8 cellular contexts compared by ENCODE assay signal in genomic region chr5:172106511-172107356, GRCh38.
DNase-seq lines count a peak whose midpoint lies in the region; ATAC-seq, FAIRE-seq and TF ChIP-seq lines count a peak whose summit lies in the region.

No MANE protein-coding gene starts in this region.

- H3K4me1 ChIP-seq in endothelial cell of umbilical vein (ENCODE audit: control insufficient read depth, extremely low read depth, insufficient read depth, low read length) (peaks cover 34% of the 10 kb centered on the region), mucosa of stomach (ENCODE audit: control insufficient read depth, insufficient read depth, low read length) (peaks cover 56% of the 10 kb centered on the region)

- H4K20me1 ChIP-seq in endothelial cell of umbilical vein (replicated peaks; ENCODE audit: control insufficient read depth, extremely low read depth, insufficient read depth, low read length), result no peaks in the 10 kb centered on the region

- no peak overlapping the region for H3K4me2 ChIP-seq in endothelial cell of umbilical vein (ENCODE audit: insufficient read depth, low read length)

- no peaks in the 10 kb centered on the region for H3K79me2 ChIP-seq in endothelial cell of umbilical vein (ENCODE audit: control insufficient read depth, insufficient read depth, low read length)

- no peak overlapping the region for H3K27ac ChIP-seq in endothelial cell of umbilical vein (ENCODE audit: insufficient read depth, low read depth, low read length)

- CTCF ChIA-PET in endothelial cell of umbilical vein (lab: Charles Lee), result interaction anchor here (0.7 to 7.0 kb wide), 14 partner anchors 11 to 195 kb away, joined by 3 to 142 read pairs (median 4); partner anchors contain the start of genes FBXW11, STK10 and UBTD2

- no peaks in the 10 kb centered on the region for H3K27me3 ChIP-seq in endothelial cell of umbilical vein (ENCODE audit: control insufficient read depth in 2 of 2, insufficient read depth in 2 of 2, low read length in 2 of 2)
- H3K27me3 ChIP-seq in mucosa of stomach (ENCODE audit: control insufficient read depth, insufficient read depth, low read length), result no peaks in the 10 kb centered on the region

- TF ChIP-seq CTCF in endothelial cell of umbilical vein (IDR thresholded peaks at IDR 0.05; ENCODE audit: extremely low read depth in 1 of 2, insufficient read depth in 1 of 2, low read depth in 1 of 2, low read length in 2 of 2), result peak; percentile 78 to 97

- H3K9me3 ChIP-seq in endothelial cell of umbilical vein (replicated peaks; ENCODE audit: control insufficient read depth, insufficient read depth, low read length) (no peaks in the 10 kb centered on the region), mucosa of stomach (ENCODE audit: control insufficient read depth, low read length) (no peaks in the 10 kb centered on the region)

- H2AFZ ChIP-seq in endothelial cell of umbilical vein (ENCODE audit: low read depth, low read length), result no peak overlapping the region

- H3K9ac ChIP-seq in endothelial cell of umbilical vein (replicated peaks; ENCODE audit: extremely low read depth, insufficient read depth, low read length) (no peak overlapping the region), mucosa of stomach (ENCODE audit: low read length) (peak overlapping the region; percentile 41)

- intact Hi-C loops in endothelial cell of umbilical vein (cut with micrococcal nuclease), result loop anchor here (1.0 kb wide), 2 partner anchors 82 to 187 kb away; partner anchors contain the start of gene STK10

- dilution Hi-C loops in endothelial cell of umbilical vein (cut with MboI; ENCODE audit: extremely low pct_ligation_motif_present, low sequenced_read_pairs), result no loop called here

- TF ChIP-seq POLR2A in endothelial cell of umbilical vein (IDR thresholded peaks at IDR 0.05; ENCODE audit: low read depth, low read length), result no peak

- DNase-seq in NCI-H345 (lab: John Stamatoyannopoulos, UW) (peak; percentile 60), NCI-H345 treated with DMSO at 0.1 percent for 48 hours (lab: John Stamatoyannopoulos, UW; ENCODE audit: unreplicated experiment) (no peak), NCI-H2227 treated with DMSO at 0.1 percent for 48 hours (lab: John Stamatoyannopoulos, UW) (peak; percentile 35), endothelial cell of umbilical vein (ENCODE audit: low read depth, low spot score) (peak; percentile 46)
- peak in 2 of 3 experiments; percentile 55 to 62 for DNase-seq in activated CD8-positive, alpha-beta memory T cell treated with anti-CD3 and anti-CD28 coated beads for 48 hours (ENCODE audit: low read depth in 2 of 3, low spot score in 2 of 3)
- peak; percentile 43 to 49 for DNase-seq in stimulated activated CD8-positive, alpha-beta memory T cell treated with anti-CD3 and anti-CD28 coated beads, Interleukin-2, amount 100 ng/mL, for 1 hour (ENCODE audit: low read depth in 2 of 2)

- H3K9me1 ChIP-seq in endothelial cell of umbilical vein (replicated peaks; ENCODE audit: control insufficient read depth, extremely low read depth, insufficient read depth, low read length), result no peaks in the 10 kb centered on the region

- H3K4me3 ChIP-seq in endothelial cell of umbilical vein (replicated peaks in 1 of 3; ENCODE audit: insufficient read depth in 1 of 3, low read depth in 1 of 3, low read length in 3 of 3), result no peak overlapping the region
- no peak overlapping the region for H3K4me3 ChIP-seq in mucosa of stomach (ENCODE audit: low read length)

- H3K36me3 ChIP-seq in endothelial cell of umbilical vein (ENCODE audit: control insufficient read depth in 2 of 2, extremely low read depth in 1 of 2, insufficient read depth in 2 of 2, low read length in 2 of 2) (peaks cover 0 to 3% of the 10 kb centered on the region in 2 experiments), mucosa of stomach (ENCODE audit: control insufficient read depth, insufficient read depth, low read length) (peaks cover 5% of the 10 kb centered on the region)

- no peak for ATAC-seq in HG03521 (IDR thresholded peaks at IDR 0.05; ENCODE audit: unreplicated experiment)

- POLR2A ChIA-PET in endothelial cell of umbilical vein (lab: Charles Lee), result interaction anchor here (1.1 kb wide), 1 partner anchor 81 kb away, joined by 4 read pairs; the partner anchor contains the start of gene STK10

- no TSS peak for BruUV-seq in endothelial cell of umbilical vein (replicated peaks; lab: Mats Ljungman, UMichigan)

- peak; percentile 93 for FAIRE-seq in endothelial cell of umbilical vein (lab: Jason Lieb, UNC)

TF ChIP-seq in endothelial cell of umbilical vein, 7 proteins besides CTCF, POLR2A, EP300 and RAD21:
- TF ChIP-seq FOS (IDR thresholded peaks at IDR 0.05; ENCODE audit: borderline replicate concordance, insufficient read depth, low read length) (no peak), GATA2 (IDR thresholded peaks at IDR 0.05; ENCODE audit: insufficient read depth, insufficient read length, low read depth, low read length) (no peak), MYC (IDR thresholded peaks at IDR 0.05; ENCODE audit: low read depth, low read length) (no peak)
